Comparison of ENCODE assay signal across 11 cellular contexts in the genomic region with DNA sequence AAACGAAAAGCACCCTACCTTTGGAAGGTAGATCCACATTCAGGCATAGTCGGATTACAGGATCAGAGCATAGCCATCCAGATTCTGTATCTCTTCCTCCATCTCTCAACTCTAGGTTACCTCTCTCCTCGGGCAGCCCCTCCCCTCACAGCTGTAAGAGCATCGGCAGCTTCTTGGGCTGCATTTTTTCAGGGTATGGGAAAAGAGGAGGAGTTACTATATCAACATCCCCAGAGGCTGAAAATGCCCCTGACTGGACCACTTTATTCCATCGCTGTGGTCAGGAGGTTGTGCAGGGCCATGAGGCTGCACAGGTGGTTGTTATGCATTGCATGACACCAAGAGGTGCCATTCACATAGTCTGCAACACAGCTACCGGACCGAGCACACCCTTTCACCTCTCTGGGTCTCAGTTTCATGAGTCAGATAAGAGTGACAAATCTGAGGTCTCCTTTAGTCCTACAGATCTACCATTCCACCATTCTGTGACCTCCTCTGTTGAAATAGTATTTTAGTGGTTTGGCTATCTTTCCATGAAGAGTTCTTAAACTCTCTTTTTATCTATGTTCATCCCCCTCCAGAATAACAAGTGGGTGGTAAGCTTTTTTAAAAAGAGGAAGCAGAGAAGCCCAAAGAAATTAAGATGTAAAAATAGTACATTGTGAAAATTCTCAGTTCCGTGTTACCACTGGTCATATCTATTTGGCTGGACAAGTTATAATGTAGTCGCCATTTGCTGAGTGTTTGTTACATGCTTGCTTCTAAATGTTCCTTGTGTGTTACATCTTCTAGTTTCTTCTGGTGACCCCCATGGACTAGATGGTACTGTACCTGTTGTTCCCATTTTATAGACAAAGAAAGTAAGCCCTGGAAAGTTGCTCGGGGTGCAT. TPM values are rescaled to one million over a fixed set of nuclear protein-coding genes. Genes with fewer than 3 reads are reported as not detected.
DNase-seq lines count a peak whose midpoint lies in the region; ATAC-seq, FAIRE-seq and TF ChIP-seq lines count a peak whose summit lies in the region.
"Had no signal": no experiment of that assay in that cellular context is flagged by ENCODE, and none has a peak within 500 bp of the region (broad histone marks: within the 10 kb centered on the region; RNA-seq: fewer than 3 reads in every experiment).

No MANE protein-coding gene starts in this region.

- peaks cover 9% of the 10 kb centered on the region; the same call in 1 of the 2 replicates for H3K9me3 ChIP-seq in OCI-LY1 (ENCODE audit: low read length)
- no peaks in the 10 kb centered on the region for H3K9me3 ChIP-seq in upper lobe of right lung

- no peak overlapping the region for H3K4me3 Mint-ChIP-seq in stimulated activated naive CD8-positive, alpha-beta T cell treated with anti-CD3 and anti-CD28 coated beads, Interleukin-15, amount 100 ng/mL, for 72 hours
- H3K4me3 Mint-ChIP-seq in T-helper 2 cell treated with Interferon-gamma antibody and Interleukin-4, amounts not matched to agents 5 μg/mL and 100 μg/mL, for 36 hours: no peak overlapping the region
- H3K4me3 Mint-ChIP-seq: activated CD4-positive, alpha-beta T cell treated with anti-CD3 and anti-CD28 coated beads, Interleukin-2, amount 10 ng/mL, durations not matched to agents 24 days and 14 days had no signal

- H3K4me2 ChIP-seq in OCI-LY1 (ENCODE audit: low read length): peak overlapping the region; percentile 95

- H3K36me3 ChIP-seq in OCI-LY1 (ENCODE audit: insufficient read depth, low read length): peaks cover 29% of the 10 kb centered on the region
- no peaks in the 10 kb centered on the region for H3K36me3 ChIP-seq in upper lobe of right lung

- peak; percentile 82 for ATAC-seq in stimulated activated naive CD8-positive, alpha-beta T cell treated with anti-CD3 and anti-CD28 coated beads, Interleukin-15, Interleukin-2, amounts not matched to agents 100 U/mL and 50 U/mL, for 24 hours
- ATAC-seq in stimulated activated naive CD8-positive, alpha-beta T cell treated with anti-CD3 and anti-CD28 coated beads, Interleukin-15, amount 100 ng/mL, for 72 hours: no peak
- ATAC-seq in HG03039 (IDR thresholded peaks at IDR 0.05; ENCODE audit: unreplicated experiment) (peak; percentile 79), upper lobe of right lung (peak; percentile 63), left cardiac atrium (no peak)

- H3K9ac ChIP-seq in OCI-LY1 (ENCODE audit: low read length): peak overlapping the region; percentile 88

- H3F3A ChIP-seq in OCI-LY1 (ENCODE audit: insufficient read depth, low read length): no peaks in the 10 kb centered on the region; the same call in 1 of the 2 replicates

- no peak overlapping the region for H2AFZ ChIP-seq in OCI-LY1 (ENCODE audit: low read length)

- H3K27ac ChIP-seq in OCI-LY1 (ENCODE audit: low read depth, low read length, poor library complexity, severe bottlenecking) (peak overlapping the region; percentile 97), upper lobe of right lung (no peak overlapping the region)

- peaks cover 29% of the 10 kb centered on the region for H3K27me3 Mint-ChIP-seq in stimulated activated naive CD8-positive, alpha-beta T cell treated with anti-CD3 and anti-CD28 coated beads, Interleukin-15, amount 100 ng/mL, for 72 hours
- peaks cover 24% of the 10 kb centered on the region for H3K27me3 Mint-ChIP-seq in T-helper 2 cell treated with Interferon-gamma antibody and Interleukin-4, amounts not matched to agents 5 μg/mL and 100 μg/mL, for 36 hours (ENCODE audit: low read depth)

- H3K4me3 ChIP-seq in OCI-LY1 (ENCODE audit: low read depth, low read length, poor library complexity, severe bottlenecking) (peak overlapping the region; percentile 73), upper lobe of right lung (no peak overlapping the region)

- H4K20me1 ChIP-seq in OCI-LY1 (ENCODE audit: insufficient read depth, low read length): no peaks in the 10 kb centered on the region

- H3K27me3 ChIP-seq in OCI-LY1 (ENCODE audit: insufficient read depth, low read length): no peaks in the 10 kb centered on the region
- no peaks in the 10 kb centered on the region for H3K27me3 ChIP-seq in upper lobe of right lung

- no peaks in the 10 kb centered on the region for H3K9me2 ChIP-seq in OCI-LY1 (ENCODE audit: low read depth, low read length)

- no peak for DNase-seq in stimulated activated naive CD8-positive, alpha-beta T cell treated with anti-CD3 and anti-CD28 coated beads, Interleukin-15, Interleukin-2, amounts not matched to agents 100 U/mL and 50 U/mL, for 24 hours
- no peak for DNase-seq in stimulated activated naive CD8-positive, alpha-beta T cell treated with anti-CD3 and anti-CD28 coated beads, Interleukin-15, amount 100 ng/mL, for 72 hours
- DNase-seq in upper lobe of right lung (no peak), left cardiac atrium (no peak), frontal cortex (ENCODE audit: low spot score in 2 of 2) (no peak)
- DNase-seq in T-helper 2 cell treated with Interferon-gamma antibody and Interleukin-4, amounts not matched to agents 5 μg/mL and 100 μg/mL, for 36 hours (ENCODE audit: low spot score): no peak
- DNase-seq: activated CD4-positive, alpha-beta T cell treated with anti-CD3 and anti-CD28 coated beads, Interleukin-2, amount 10 ng/mL, durations not matched to agents 24 days and 14 days; stimulated activated naive CD4-positive, alpha-beta T cell had no signal

- intact Hi-C loops in upper lobe of right lung (cut with DNase I) (no loop called here), left cardiac atrium (cut with DNase I) (no loop called here)

- H3K9me3 Mint-ChIP-seq in stimulated activated naive CD8-positive, alpha-beta T cell treated with anti-CD3 and anti-CD28 coated beads, Interleukin-15, amount 100 ng/mL, for 72 hours: peaks cover 0 to 1% of the 10 kb centered on the region in 2 donors
- H3K9me3 Mint-ChIP-seq in T-helper 2 cell treated with Interferon-gamma antibody and Interleukin-4, amounts not matched to agents 5 μg/mL and 100 μg/mL, for 36 hours: peaks cover 14% of the 10 kb centered on the region

- peaks cover 10% of the 10 kb centered on the region for H3K36me3 Mint-ChIP-seq in T-helper 2 cell treated with Interferon-gamma antibody and Interleukin-4, amounts not matched to agents 5 μg/mL and 100 μg/mL, for 36 hours (ENCODE audit: low read depth)

- H3K27ac Mint-ChIP-seq in stimulated activated naive CD8-positive, alpha-beta T cell treated with anti-CD3 and anti-CD28 coated beads, Interleukin-15, amount 100 ng/mL, for 72 hours: no peak overlapping the region
- H3K27ac Mint-ChIP-seq in T-helper 2 cell treated with Interferon-gamma antibody and Interleukin-4, amounts not matched to agents 5 μg/mL and 100 μg/mL, for 36 hours: no peak overlapping the region
- H3K27ac Mint-ChIP-seq: activated CD4-positive, alpha-beta T cell treated with anti-CD3 and anti-CD28 coated beads, Interleukin-2, amount 10 ng/mL, durations not matched to agents 24 days and 14 days had no signal

- no peak for FAIRE-seq in frontal cortex (lab: Jason Lieb, UNC)
- FAIRE-seq: endothelial cell of umbilical vein had no signal

- TF ChIP-seq CTCF in OCI-LY1 (IDR thresholded peaks at IDR 0.05; ENCODE audit: low read length): no peak
- no peak for TF ChIP-seq CTCF in upper lobe of right lung (IDR thresholded peaks at IDR 0.05)

- peaks cover 45% of the 10 kb centered on the region for H3K79me2 ChIP-seq in OCI-LY1 (ENCODE audit: insufficient read depth, low read length)

- H3K4me1 ChIP-seq in OCI-LY1 (ENCODE audit: insufficient read depth, low read length, severe bottlenecking) (peaks cover 74% of the 10 kb centered on the region), upper lobe of right lung (peaks cover 7% of the 10 kb centered on the region)

- H3K4me1 Mint-ChIP-seq in stimulated activated naive CD8-positive, alpha-beta T cell treated with anti-CD3 and anti-CD28 coated beads, Interleukin-15, amount 100 ng/mL, for 72 hours: peaks cover 9% of the 10 kb centered on the region
- no peaks in the 10 kb centered on the region for H3K4me1 Mint-ChIP-seq in T-helper 2 cell treated with Interferon-gamma antibody and Interleukin-4, amounts not matched to agents 5 μg/mL and 100 μg/mL, for 36 hours (ENCODE audit: low read depth)

RNA-seq across cellular contexts. Expression of a gene that starts 56.6 kb away (rescaled TPM):
- total RNA-seq in upper lobe of right lung: 12.2 TPM
- 1 to 10 TPM; 3.6 to 5.2 TPM for total RNA-seq in left cardiac atrium
- total RNA-seq in frontal cortex: 55.0 TPM

Comparison
In these comparisons a context has a peak if more than half of its experiments do, and no peak if none do; other contexts are left out.
1. ATAC-seq: peak in stimulated activated naive CD8-positive, alpha-beta T cell treated with anti-CD3 and anti-CD28 coated beads, Interleukin-15, Interleukin-2, amounts not matched to agents 100 U/mL and 50 U/mL, for 24 hours (single experiment), HG03039 (single experiment) and upper lobe of right lung (single experiment); none in stimulated activated naive CD8-positive, alpha-beta T cell treated with anti-CD3 and anti-CD28 coated beads, Interleukin-15, amount 100 ng/mL, for 72 hours (single experiment) and left cardiac atrium (0 of 2).